Comparison of ENCODE assay signal across 1 cellular context in the genomic region with DNA sequence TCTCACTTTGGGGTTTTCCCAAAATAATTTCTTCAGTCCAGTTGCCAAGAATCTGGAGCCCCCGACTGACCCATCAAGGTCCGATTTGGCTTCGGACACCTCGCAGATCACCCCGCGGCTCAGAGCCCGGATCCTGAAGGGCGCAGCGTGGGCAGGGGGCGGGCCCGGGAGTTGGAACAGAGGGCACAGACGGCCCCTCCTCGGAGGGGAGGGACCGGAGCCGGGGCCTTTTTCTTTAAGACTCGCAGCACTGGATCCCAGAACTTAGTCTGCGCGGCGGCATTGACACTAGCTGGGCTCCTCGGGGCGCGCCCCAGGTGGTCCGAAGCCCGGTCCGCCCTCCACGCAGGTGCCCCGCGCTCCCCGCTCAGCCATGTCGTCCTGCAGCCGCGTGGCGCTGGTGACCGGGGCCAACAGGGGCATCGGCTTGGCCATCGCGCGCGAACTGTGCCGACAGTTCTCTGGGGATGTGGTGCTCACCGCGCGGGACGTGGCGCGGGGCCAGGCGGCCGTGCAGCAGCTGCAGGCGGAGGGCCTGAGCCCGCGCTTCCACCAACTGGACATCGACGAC.
TF ChIP-seq lines count a peak whose summit lies in the region.

A gene (plus strand): TSS at position 260 of the 571 bp plus-strand sequence. CDS start 114 bp downstream, at position 374.

TF ChIP-seq in HEK293, 187 proteins besides CTCF, POLR2A, EP300 and RAD21 (continued from another document):
- TF ChIP-seq, protein P1, sequence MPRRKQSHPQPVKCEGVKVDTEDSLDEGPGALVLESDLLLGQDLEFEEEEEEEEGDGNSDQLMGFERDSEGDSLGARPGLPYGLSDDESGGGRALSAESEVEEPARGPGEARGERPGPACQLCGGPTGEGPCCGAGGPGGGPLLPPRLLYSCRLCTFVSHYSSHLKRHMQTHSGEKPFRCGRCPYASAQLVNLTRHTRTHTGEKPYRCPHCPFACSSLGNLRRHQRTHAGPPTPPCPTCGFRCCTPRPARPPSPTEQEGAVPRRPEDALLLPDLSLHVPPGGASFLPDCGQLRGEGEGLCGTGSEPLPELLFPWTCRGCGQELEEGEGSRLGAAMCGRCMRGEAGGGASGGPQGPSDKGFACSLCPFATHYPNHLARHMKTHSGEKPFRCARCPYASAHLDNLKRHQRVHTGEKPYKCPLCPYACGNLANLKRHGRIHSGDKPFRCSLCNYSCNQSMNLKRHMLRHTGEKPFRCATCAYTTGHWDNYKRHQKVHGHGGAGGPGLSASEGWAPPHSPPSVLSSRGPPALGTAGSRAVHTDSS (tag by site-specific recombination; IDR thresholded peaks at IDR 0.05): no peak
- TF ChIP-seq ZNF585B (tag by site-specific recombination; IDR thresholded peaks at IDR 0.05): no peak
- peak; percentile 84; the same call in 1 of the 2 replicates for TF ChIP-seq ZNF239 (tag by site-specific recombination; IDR thresholded peaks at IDR 0.05)
- no peak for TF ChIP-seq ZNF549 (tag by site-specific recombination; IDR thresholded peaks at IDR 0.05)
- TF ChIP-seq ZNF266 (tag by site-specific recombination; IDR thresholded peaks at IDR 0.05; ENCODE audit: low read depth): no peak
- TF ChIP-seq SP2 (tag by site-specific recombination; IDR thresholded peaks at IDR 0.05): peak; percentile 73
- no peak for TF ChIP-seq ZNF302 (tag by site-specific recombination; IDR thresholded peaks at IDR 0.05; ENCODE audit: low read depth)
- no peak for TF ChIP-seq ZNF792 (tag by site-specific recombination; IDR thresholded peaks at IDR 0.05)
- TF ChIP-seq, protein P2, sequence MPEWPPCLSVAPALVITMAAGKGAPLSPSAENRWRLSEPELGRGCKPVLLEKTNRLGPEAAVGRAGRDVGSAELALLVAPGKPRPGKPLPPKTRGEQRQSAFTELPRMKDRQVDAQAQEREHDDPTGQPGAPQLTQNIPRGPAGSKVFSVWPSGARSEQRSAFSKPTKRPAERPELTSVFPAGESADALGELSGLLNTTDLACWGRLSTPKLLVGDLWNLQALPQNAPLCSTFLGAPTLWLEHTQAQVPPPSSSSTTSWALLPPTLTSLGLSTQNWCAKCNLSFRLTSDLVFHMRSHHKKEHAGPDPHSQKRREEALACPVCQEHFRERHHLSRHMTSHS (tag by site-specific recombination; IDR thresholded peaks at IDR 0.05): no peak
- no peak for TF ChIP-seq ZNF664 (tag by site-specific recombination; IDR thresholded peaks at IDR 0.05)
- TF ChIP-seq KLF8 (tag by site-specific recombination; IDR thresholded peaks at IDR 0.05): peak; percentile 65; the same call in 1 of the 2 replicates
- TF ChIP-seq TRIM28 (IDR thresholded peaks at IDR 0.05; ENCODE audit: borderline replicate concordance, low read length): no peak
- TF ChIP-seq ZIC2 (tag by site-specific recombination; IDR thresholded peaks at IDR 0.05): no peak
- no peak for TF ChIP-seq ZNF558 (tag by site-specific recombination; IDR thresholded peaks at IDR 0.05)
- TF ChIP-seq KLF1 (tag by site-specific recombination; IDR thresholded peaks at IDR 0.05): no peak
- TF ChIP-seq ZNF561 (tag by site-specific recombination; IDR thresholded peaks at IDR 0.05; ENCODE audit: borderline replicate concordance): no peak
- TF ChIP-seq ZNF701 (tag by site-specific recombination; IDR thresholded peaks at IDR 0.05): no peak
- TF ChIP-seq ZBTB20 (tag by site-specific recombination; IDR thresholded peaks at IDR 0.05): peak; percentile 41; the same call in 1 of the 2 replicates
- TF ChIP-seq ZNF416 (tag by site-specific recombination; IDR thresholded peaks at IDR 0.05): 0 out of 2 replicates have a peak, but pooled peaks have one; percentile 13
